ENCODE assay signal across 1 cellular context in genomic region chr17:51118330-51119195, GRCh38.
A peak's percentile ranks its signal among the peaks of the same experiment; 100 is the strongest.
TF ChIP-seq lines count a peak whose summit lies in the region.

No MANE protein-coding gene starts in this region.

TF ChIP-seq in HepG2, 621 proteins besides CTCF, POLR2A, EP300 and RAD21 (continued from another document and continues in another):
- TF ChIP-seq, protein P1, sequence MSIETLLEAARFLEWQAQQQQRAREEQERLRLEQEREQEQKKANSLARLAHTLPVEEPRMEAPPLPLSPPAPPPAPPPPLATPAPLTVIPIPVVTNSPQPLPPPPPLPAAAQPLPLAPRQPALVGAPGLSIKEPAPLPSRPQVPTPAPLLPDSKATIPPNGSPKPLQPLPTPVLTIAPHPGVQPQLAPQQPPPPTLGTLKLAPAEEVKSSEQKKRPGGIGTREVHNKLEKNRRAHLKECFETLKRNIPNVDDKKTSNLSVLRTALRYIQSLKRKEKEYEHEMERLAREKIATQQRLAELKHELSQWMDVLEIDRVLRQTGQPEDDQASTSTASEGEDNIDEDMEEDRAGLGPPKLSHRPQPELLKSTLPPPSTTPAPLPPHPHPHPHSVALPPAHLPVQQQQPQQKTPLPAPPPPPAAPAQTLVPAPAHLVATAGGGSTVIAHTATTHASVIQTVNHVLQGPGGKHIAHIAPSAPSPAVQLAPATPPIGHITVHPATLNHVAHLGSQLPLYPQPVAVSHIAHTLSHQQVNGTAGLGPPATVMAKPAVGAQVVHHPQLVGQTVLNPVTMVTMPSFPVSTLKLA (IDR thresholded peaks at IDR 0.05): peak; percentile 82
- TF ChIP-seq DNMT1 (CRISPR knock-in tag; IDR thresholded peaks at IDR 0.05) (no peak), ZBTB25 (CRISPR knock-in tag; IDR thresholded peaks at IDR 0.05) (peak; percentile 64; the same call in 1 of the 2 replicates), HNRNPUL1 (IDR thresholded peaks at IDR 0.05; ENCODE audit: low read depth, low read length) (no peak), ZNF577 (CRISPR knock-in tag; IDR thresholded peaks at IDR 0.05; ENCODE audit: borderline replicate concordance, low read depth) (no peak), ZNF556 (CRISPR knock-in tag; IDR thresholded peaks at IDR 0.05; ENCODE audit: borderline replicate concordance) (no peak), KLF12 (CRISPR knock-in tag; IDR thresholded peaks at IDR 0.05; ENCODE audit: borderline replicate concordance) (no peak), DNMT3B (CRISPR knock-in tag; conservative IDR thresholded peaks at IDR 0.05) (no peak), E2F2 (CRISPR knock-in tag; IDR thresholded peaks at IDR 0.05; ENCODE audit: borderline replicate concordance) (no peak), FOXK2 (IDR thresholded peaks at IDR 0.05) (0 out of 2 replicates have a peak, but pooled peaks have one; percentile 39), LCORL (IDR thresholded peaks at IDR 0.05) (no peak), LCORL (CRISPR knock-in tag; IDR thresholded peaks at IDR 0.05) (0 out of 2 replicates have a peak, but pooled peaks have one; percentile 32), ELF3 (CRISPR knock-in tag; IDR thresholded peaks at IDR 0.05) (no peak), SALL1 (CRISPR knock-in tag; IDR thresholded peaks at IDR 0.05) (0 out of 2 replicates have a peak, but pooled peaks have one; percentile 16), ZBTB20 (CRISPR knock-in tag; IDR thresholded peaks at IDR 0.05; ENCODE audit: borderline replicate concordance, low read depth) (peak; percentile 44; the same call in 1 of the 2 replicates), ZNF34 (CRISPR knock-in tag; IDR thresholded peaks at IDR 0.05; ENCODE audit: borderline replicate concordance) (no peak), ZNF468 (CRISPR knock-in tag; IDR thresholded peaks at IDR 0.05) (no peak), MAF1 (CRISPR knock-in tag; IDR thresholded peaks at IDR 0.05; ENCODE audit: borderline replicate concordance) (no peak), ZBTB3 (CRISPR knock-in tag; IDR thresholded peaks at IDR 0.05; ENCODE audit: borderline replicate concordance, low read depth) (no peak), HNRNPL (IDR thresholded peaks at IDR 0.05; ENCODE audit: low read depth, low read length) (no peak), ZGPAT (CRISPR knock-in tag; IDR thresholded peaks at IDR 0.05) (no peak), ZMAT3 (CRISPR knock-in tag; conservative IDR thresholded peaks at IDR 0.05) (no peak), MED8 (CRISPR knock-in tag; IDR thresholded peaks at IDR 0.05; ENCODE audit: insufficient replicate concordance) (no peak), NR2F2 (IDR thresholded peaks at IDR 0.05; ENCODE audit: borderline replicate concordance, low read depth) (peak; percentile 51), RXRB (CRISPR knock-in tag; IDR thresholded peaks at IDR 0.05; ENCODE audit: borderline replicate concordance) (peak; percentile 65), REST (IDR thresholded peaks at IDR 0.05; ENCODE audit: borderline replicate concordance in 1 of 2, low read depth in 1 of 2, low read length in 2 of 2) (0 out of 4 replicates have a peak, but pooled peaks of 1 of the 2 experiments have one; percentile 6), KLF6 (CRISPR knock-in tag; IDR thresholded peaks at IDR 0.05) (no peak), SOX6 (IDR thresholded peaks at IDR 0.05) (no peak), SOX6 (CRISPR knock-in tag; IDR thresholded peaks at IDR 0.05) (0 out of 2 replicates have a peak, but pooled peaks have one; percentile 32), SAP130 (CRISPR knock-in tag; IDR thresholded peaks at IDR 0.05; ENCODE audit: low read depth) (peak; percentile 94), ZNF644 (CRISPR knock-in tag; IDR thresholded peaks at IDR 0.05; ENCODE audit: low read depth) (no peak), ZNF230 (CRISPR knock-in tag; IDR thresholded peaks at IDR 0.05) (no peak), ZNF547 (CRISPR knock-in tag; IDR thresholded peaks at IDR 0.05) (no peak), NR2F1 (CRISPR knock-in tag; IDR thresholded peaks at IDR 0.05) (peak; percentile 24 to 48; a peak in 1 of 4 replicates), MEIS1 (CRISPR knock-in tag; IDR thresholded peaks at IDR 0.05; ENCODE audit: borderline replicate concordance) (0 out of 2 replicates have a peak, but pooled peaks have one; percentile 27), KDM5B (CRISPR knock-in tag; IDR thresholded peaks at IDR 0.05; ENCODE audit: borderline replicate concordance) (no peak), CC2D1A (CRISPR knock-in tag; IDR thresholded peaks at IDR 0.05) (no peak), SMARCE1 (IDR thresholded peaks at IDR 0.05; ENCODE audit: borderline replicate concordance) (no peak), ZSCAN12 (CRISPR knock-in tag; IDR thresholded peaks at IDR 0.05) (no peak)
- TF ChIP-seq, protein P2, sequence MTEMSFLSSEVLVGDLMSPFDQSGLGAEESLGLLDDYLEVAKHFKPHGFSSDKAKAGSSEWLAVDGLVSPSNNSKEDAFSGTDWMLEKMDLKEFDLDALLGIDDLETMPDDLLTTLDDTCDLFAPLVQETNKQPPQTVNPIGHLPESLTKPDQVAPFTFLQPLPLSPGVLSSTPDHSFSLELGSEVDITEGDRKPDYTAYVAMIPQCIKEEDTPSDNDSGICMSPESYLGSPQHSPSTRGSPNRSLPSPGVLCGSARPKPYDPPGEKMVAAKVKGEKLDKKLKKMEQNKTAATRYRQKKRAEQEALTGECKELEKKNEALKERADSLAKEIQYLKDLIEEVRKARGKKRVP (CRISPR knock-in tag; IDR thresholded peaks at IDR 0.05): no peak
- TF ChIP-seq, protein P3, sequence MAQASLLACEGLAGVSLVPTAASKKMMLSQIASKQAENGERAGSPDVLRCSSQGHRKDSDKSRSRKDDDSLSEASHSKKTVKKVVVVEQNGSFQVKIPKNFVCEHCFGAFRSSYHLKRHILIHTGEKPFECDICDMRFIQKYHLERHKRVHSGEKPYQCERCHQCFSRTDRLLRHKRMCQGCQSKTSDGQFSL (CRISPR knock-in tag; IDR thresholded peaks at IDR 0.05): no peak
- TF ChIP-seq, protein P4, sequence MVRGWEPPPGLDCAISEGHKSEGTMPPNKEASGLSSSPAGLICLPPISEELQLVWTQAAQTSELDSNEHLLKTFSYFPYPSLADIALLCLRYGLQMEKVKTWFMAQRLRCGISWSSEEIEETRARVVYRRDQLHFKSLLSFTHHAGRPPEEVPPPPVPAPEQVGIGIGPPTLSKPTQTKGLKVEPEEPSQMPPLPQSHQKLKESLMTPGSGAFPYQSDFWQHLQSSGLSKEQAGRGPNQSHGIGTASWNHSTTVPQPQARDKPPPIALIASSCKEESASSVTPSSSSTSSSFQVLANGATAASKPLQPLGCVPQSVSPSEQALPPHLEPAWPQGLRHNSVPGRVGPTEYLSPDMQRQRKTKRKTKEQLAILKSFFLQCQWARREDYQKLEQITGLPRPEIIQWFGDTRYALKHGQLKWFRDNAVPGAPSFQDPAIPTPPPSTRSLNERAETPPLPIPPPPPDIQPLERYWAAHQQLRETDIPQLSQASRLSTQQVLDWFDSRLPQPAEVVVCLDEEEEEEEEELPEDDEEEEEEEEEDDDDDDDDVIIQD (CRISPR knock-in tag; IDR thresholded peaks at IDR 0.05; ENCODE audit: low read depth): no peak
- TF ChIP-seq, protein P5, sequence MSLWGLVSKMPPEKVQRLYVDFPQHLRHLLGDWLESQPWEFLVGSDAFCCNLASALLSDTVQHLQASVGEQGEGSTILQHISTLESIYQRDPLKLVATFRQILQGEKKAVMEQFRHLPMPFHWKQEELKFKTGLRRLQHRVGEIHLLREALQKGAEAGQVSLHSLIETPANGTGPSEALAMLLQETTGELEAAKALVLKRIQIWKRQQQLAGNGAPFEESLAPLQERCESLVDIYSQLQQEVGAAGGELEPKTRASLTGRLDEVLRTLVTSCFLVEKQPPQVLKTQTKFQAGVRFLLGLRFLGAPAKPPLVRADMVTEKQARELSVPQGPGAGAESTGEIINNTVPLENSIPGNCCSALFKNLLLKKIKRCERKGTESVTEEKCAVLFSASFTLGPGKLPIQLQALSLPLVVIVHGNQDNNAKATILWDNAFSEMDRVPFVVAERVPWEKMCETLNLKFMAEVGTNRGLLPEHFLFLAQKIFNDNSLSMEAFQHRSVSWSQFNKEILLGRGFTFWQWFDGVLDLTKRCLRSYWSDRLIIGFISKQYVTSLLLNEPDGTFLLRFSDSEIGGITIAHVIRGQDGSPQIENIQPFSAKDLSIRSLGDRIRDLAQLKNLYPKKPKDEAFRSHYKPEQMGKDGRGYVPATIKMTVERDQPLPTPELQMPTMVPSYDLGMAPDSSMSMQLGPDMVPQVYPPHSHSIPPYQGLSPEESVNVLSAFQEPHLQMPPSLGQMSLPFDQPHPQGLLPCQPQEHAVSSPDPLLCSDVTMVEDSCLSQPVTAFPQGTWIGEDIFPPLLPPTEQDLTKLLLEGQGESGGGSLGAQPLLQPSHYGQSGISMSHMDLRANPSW (CRISPR knock-in tag; IDR thresholded peaks at IDR 0.05; ENCODE audit: borderline replicate concordance): no peak
- TF ChIP-seq, protein P6, sequence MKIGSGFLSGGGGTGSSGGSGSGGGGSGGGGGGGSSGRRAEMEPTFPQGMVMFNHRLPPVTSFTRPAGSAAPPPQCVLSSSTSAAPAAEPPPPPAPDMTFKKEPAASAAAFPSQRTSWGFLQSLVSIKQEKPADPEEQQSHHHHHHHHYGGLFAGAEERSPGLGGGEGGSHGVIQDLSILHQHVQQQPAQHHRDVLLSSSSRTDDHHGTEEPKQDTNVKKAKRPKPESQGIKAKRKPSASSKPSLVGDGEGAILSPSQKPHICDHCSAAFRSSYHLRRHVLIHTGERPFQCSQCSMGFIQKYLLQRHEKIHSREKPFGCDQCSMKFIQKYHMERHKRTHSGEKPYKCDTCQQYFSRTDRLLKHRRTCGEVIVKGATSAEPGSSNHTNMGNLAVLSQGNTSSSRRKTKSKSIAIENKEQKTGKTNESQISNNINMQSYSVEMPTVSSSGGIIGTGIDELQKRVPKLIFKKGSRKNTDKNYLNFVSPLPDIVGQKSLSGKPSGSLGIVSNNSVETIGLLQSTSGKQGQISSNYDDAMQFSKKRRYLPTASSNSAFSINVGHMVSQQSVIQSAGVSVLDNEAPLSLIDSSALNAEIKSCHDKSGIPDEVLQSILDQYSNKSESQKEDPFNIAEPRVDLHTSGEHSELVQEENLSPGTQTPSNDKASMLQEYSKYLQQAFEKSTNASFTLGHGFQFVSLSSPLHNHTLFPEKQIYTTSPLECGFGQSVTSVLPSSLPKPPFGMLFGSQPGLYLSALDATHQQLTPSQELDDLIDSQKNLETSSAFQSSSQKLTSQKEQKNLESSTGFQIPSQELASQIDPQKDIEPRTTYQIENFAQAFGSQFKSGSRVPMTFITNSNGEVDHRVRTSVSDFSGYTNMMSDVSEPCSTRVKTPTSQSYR (CRISPR knock-in tag; IDR thresholded peaks at IDR 0.05; ENCODE audit: borderline replicate concordance): no peak
